ENCODE assay signal across 14 cellular contexts in the genomic region with DNA sequence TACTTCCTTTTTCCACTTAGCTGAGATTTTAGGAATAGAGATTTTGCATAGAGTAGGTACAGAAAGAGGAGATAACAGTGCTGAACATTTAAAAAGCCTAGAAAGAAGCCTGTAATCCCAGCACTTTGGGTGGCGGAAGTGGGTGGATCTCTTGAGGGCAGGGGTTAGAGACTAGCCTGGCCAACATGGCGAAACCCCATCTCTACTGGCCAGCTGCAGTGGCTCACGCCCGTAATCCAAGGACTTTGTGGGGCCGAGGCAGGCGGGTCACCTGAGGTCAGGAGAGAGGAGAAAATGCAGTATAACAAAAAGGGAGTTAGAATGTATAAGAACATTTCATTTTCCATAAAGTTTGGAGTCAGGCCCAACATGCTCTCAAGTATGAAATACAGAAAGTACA.
"Had no signal": no experiment of that assay in that cellular context is flagged by ENCODE, and none has a peak within 500 bp of the region (broad histone marks: within the 10 kb centered on the region; RNA-seq: fewer than 3 reads in every experiment).

No MANE protein-coding gene starts in this region.

- H3K9me3 Mint-ChIP-seq: activated CD4-positive, alpha-beta T cell treated with anti-CD3 and anti-CD28 coated beads, Interleukin-2, amount 10 ng/mL, durations not matched to agents 24 days and 14 days; activated naive CD4-positive, alpha-beta T cell treated with anti-CD3 and anti-CD28 coated beads for 36 hours; activated T-helper 17 cell treated with anti-CD3 and anti-CD28 coated beads, Interleukin-2, amount 50 U/mL, for 72 hours; natural killer cell treated with Interleukin-12 subunit alpha and Interleukin-12 subunit beta and Interleukin-15 and Interleukin-18, amount 100 ng/mL, for 72 hours; stimulated activated effector memory CD8-positive, alpha-beta T cell treated with anti-CD3 and anti-CD28 coated beads, Interleukin-12 subunit alpha, Interleukin-12 subunit beta, amount 100 ng/mL, for 72 hours had no signal

- H3K36me3 ChIP-seq: gastrocnemius medialis, heart right ventricle, tibial artery, vagina had no signal

- H3K27ac ChIP-seq: coronary artery, gastrocnemius medialis, heart right ventricle, skin epidermis, tibial artery, vagina had no signal

- H3K27ac Mint-ChIP-seq: activated CD4-positive, alpha-beta T cell treated with anti-CD3 and anti-CD28 coated beads, Interleukin-2, amount 10 ng/mL, durations not matched to agents 24 days and 14 days; activated naive CD4-positive, alpha-beta T cell treated with anti-CD3 and anti-CD28 coated beads for 36 hours; activated T-helper 17 cell treated with anti-CD3 and anti-CD28 coated beads, Interleukin-2, amount 50 U/mL, for 72 hours; natural killer cell treated with Interleukin-12 subunit alpha and Interleukin-12 subunit beta and Interleukin-15 and Interleukin-18, amount 100 ng/mL, for 72 hours; stimulated activated effector memory CD8-positive, alpha-beta T cell treated with anti-CD3 and anti-CD28 coated beads, Interleukin-12 subunit alpha, Interleukin-12 subunit beta, amount 100 ng/mL, for 72 hours had no signal

- H3K4me3 Mint-ChIP-seq: activated CD4-positive, alpha-beta T cell treated with anti-CD3 and anti-CD28 coated beads, Interleukin-2, amount 10 ng/mL, durations not matched to agents 24 days and 14 days; activated naive CD4-positive, alpha-beta T cell treated with anti-CD3 and anti-CD28 coated beads for 36 hours; activated T-helper 17 cell treated with anti-CD3 and anti-CD28 coated beads, Interleukin-2, amount 50 U/mL, for 72 hours; natural killer cell treated with Interleukin-12 subunit alpha and Interleukin-12 subunit beta and Interleukin-15 and Interleukin-18, amount 100 ng/mL, for 72 hours; stimulated activated effector memory CD8-positive, alpha-beta T cell treated with anti-CD3 and anti-CD28 coated beads, Interleukin-12 subunit alpha, Interleukin-12 subunit beta, amount 100 ng/mL, for 72 hours had no signal

- H3K9me3 ChIP-seq: gastrocnemius medialis, heart right ventricle, tibial artery, vagina had no signal

- H3K36me3 Mint-ChIP-seq: natural killer cell treated with Interleukin-12 subunit alpha and Interleukin-12 subunit beta and Interleukin-15 and Interleukin-18, amount 100 ng/mL, for 72 hours; stimulated activated effector memory CD8-positive, alpha-beta T cell treated with anti-CD3 and anti-CD28 coated beads, Interleukin-12 subunit alpha, Interleukin-12 subunit beta, amount 100 ng/mL, for 72 hours had no signal

- DNase-seq: activated CD4-positive, alpha-beta T cell treated with anti-CD3 and anti-CD28 coated beads, Interleukin-2, amount 10 ng/mL, durations not matched to agents 24 days and 14 days; activated naive CD4-positive, alpha-beta T cell treated with anti-CD3 and anti-CD28 coated beads for 36 hours; activated T-cell treated with anti-CD3 and anti-CD28 coated beads for 4 hours; caudate nucleus; effector CD4-positive, alpha-beta T cell; gastrocnemius medialis; heart right ventricle; tibial artery had no signal

- H3K4me3 ChIP-seq: coronary artery, gastrocnemius medialis, heart right ventricle, skin epidermis, tibial artery, vagina had no signal

- H3K27me3 ChIP-seq: gastrocnemius medialis, heart right ventricle, tibial artery, vagina had no signal

- H3K4me1 Mint-ChIP-seq: activated CD4-positive, alpha-beta T cell treated with anti-CD3 and anti-CD28 coated beads, Interleukin-2, amount 10 ng/mL, durations not matched to agents 24 days and 14 days; activated T-helper 17 cell treated with anti-CD3 and anti-CD28 coated beads, Interleukin-2, amount 50 U/mL, for 72 hours; stimulated activated effector memory CD8-positive, alpha-beta T cell treated with anti-CD3 and anti-CD28 coated beads, Interleukin-12 subunit alpha, Interleukin-12 subunit beta, amount 100 ng/mL, for 72 hours had no signal

- H3K27me3 Mint-ChIP-seq: activated CD4-positive, alpha-beta T cell treated with anti-CD3 and anti-CD28 coated beads, Interleukin-2, amount 10 ng/mL, durations not matched to agents 24 days and 14 days; activated T-helper 17 cell treated with anti-CD3 and anti-CD28 coated beads, Interleukin-2, amount 50 U/mL, for 72 hours; natural killer cell treated with Interleukin-12 subunit alpha and Interleukin-12 subunit beta and Interleukin-15 and Interleukin-18, amount 100 ng/mL, for 72 hours had no signal

- H3K4me1 ChIP-seq: gastrocnemius medialis, heart right ventricle, tibial artery, vagina had no signal
